In the genomic region with DNA sequence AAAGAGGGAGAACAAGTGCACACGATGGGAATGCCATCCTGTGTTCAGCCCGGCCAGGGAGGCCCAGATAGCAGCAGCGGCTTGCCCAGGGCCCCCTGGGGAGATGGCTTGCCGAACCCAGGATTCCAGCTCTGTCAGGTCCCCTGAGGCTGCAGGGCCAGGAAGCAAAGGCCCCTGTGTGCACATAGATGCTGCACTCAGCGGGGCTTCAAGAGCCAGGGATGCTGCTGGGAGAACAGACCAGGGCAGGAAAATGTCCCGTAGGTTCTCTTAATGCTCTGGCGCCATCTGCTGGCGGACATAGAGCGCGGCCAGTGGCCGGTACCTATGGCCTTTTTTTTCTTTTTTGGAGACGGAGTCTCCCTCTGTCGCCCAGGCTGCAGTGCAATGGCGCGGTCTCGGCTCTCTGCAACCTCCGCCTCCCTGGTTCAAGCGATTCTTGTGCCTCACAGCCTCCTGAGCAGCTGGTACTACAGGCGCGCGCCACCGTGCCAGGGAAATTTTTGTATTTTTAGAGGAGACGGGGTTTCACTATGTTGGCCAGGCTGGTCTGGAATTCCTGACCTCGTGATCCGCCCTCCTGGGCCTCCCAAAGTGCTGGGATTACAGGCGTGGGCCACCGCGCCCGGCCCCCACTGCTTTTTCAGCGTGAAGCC, we compare ENCODE assay signal across 8 cellular contexts.
DNase-seq lines count a peak whose midpoint lies in the region; ATAC-seq lines count a peak whose summit lies in the region.

No MANE protein-coding gene starts in this region.

- ATAC-seq in GM18517 (IDR thresholded peaks at IDR 0.05; ENCODE audit: unreplicated experiment): peak; percentile 84
- peak; percentile 87 for ATAC-seq in HG02981 (IDR thresholded peaks at IDR 0.05; ENCODE audit: unreplicated experiment)
- ATAC-seq in central memory CD8-positive, alpha-beta T cell (replicated peaks; ENCODE audit: extremely low read depth, poor library complexity, severe bottlenecking): peak; percentile 71

- in situ Hi-C loops in ACHN (cut with HindIII; ENCODE audit: low pct_ligation_motif_present, low pct_unique_long_range_greater_than_20kb, low sequenced_read_pairs): no loop called here

- H3K9me3 Mint-ChIP-seq in central memory CD8-positive, alpha-beta T cell: no peaks in the 10 kb centered on the region

- no peaks in the 10 kb centered on the region for H3K27me3 ChIP-seq in layer of hippocampus (ENCODE audit: control insufficient read depth, insufficient read depth, low read length)

- no peak overlapping the region for H3K4me3 Mint-ChIP-seq in central memory CD8-positive, alpha-beta T cell

- no peaks in the 10 kb centered on the region for H3K4me1 Mint-ChIP-seq in central memory CD8-positive, alpha-beta T cell

- H3K27ac Mint-ChIP-seq in central memory CD8-positive, alpha-beta T cell (ENCODE audit: low read depth): no peak overlapping the region

- DNase-seq in ACHN: peak; percentile 70
- peak; percentile 52 for DNase-seq in NCI-H2171 treated with DMSO at 0.1 percent for 48 hours (lab: John Stamatoyannopoulos, UW)
- DNase-seq in activated CD4-positive, alpha-beta T cell treated with anti-CD3 and anti-CD28 coated beads for 1 hour: peak; percentile 57
- DNase-seq in central memory CD8-positive, alpha-beta T cell (ENCODE audit: low spot score in 2 of 2): peak; percentile 41 to 62
- DNase-seq in stimulated activated CD4-positive, alpha-beta T cell treated with anti-CD3 and anti-CD28 coated beads, Interleukin-2, amount 100 ng/mL, for 48 hours: peak; percentile 73 to 74

- no peaks in the 10 kb centered on the region for H3K27me3 Mint-ChIP-seq in central memory CD8-positive, alpha-beta T cell

- peaks cover 32% of the 10 kb centered on the region for H3K36me3 Mint-ChIP-seq in central memory CD8-positive, alpha-beta T cell (ENCODE audit: insufficient read depth)

- peak overlapping the region; percentile 75 for H3K27ac ChIP-seq in layer of hippocampus (ENCODE audit: low read depth, low read length)

Comparison
In these comparisons a context has a peak if more than half of its experiments do, and no peak if none do; other contexts are left out.
1. Peak in every context shown above with its lines: DNase-seq, ATAC-seq and H3K27ac ChIP-seq.